In genomic region chr16:1832831-1833454, GRCh38 we compare ENCODE assay signal across 20 cellular contexts. TPM values are rescaled to one million over a fixed set of nuclear protein-coding genes. Genes with fewer than 3 reads are reported as not detected.
A peak's percentile ranks its signal among the peaks of the same experiment; 100 is the strongest.
DNase-seq lines count a peak whose midpoint lies in the region; ATAC-seq and TF ChIP-seq lines count a peak whose summit lies in the region.
"Had no signal": no experiment of that assay in that cellular context is flagged by ENCODE, and none has a peak within 500 bp of the region (broad histone marks: within the 10 kb centered on the region; RNA-seq: fewer than 3 reads in every experiment).

No MANE protein-coding gene starts in this region.

- H3K27me3 ChIP-seq in breast epithelium (no peaks in the 10 kb centered on the region), mesendoderm (ENCODE audit: insufficient read depth, low read length, poor library complexity) (no peaks in the 10 kb centered on the region)
- H3K27me3 ChIP-seq: left lung, testis had no signal

- no TSS peak for BruUV-seq in MCF 10A (replicated peaks; lab: Mats Ljungman, UMichigan)

- H2AK5ac ChIP-seq in mesendoderm (ENCODE audit: low read length): no peak overlapping the region

- no peak overlapping the region for H2BK15ac ChIP-seq in mesendoderm (replicated peaks; ENCODE audit: low read depth)

- TF ChIP-seq CTCF in MCF 10A (IDR thresholded peaks at IDR 0.05; ENCODE audit: unreplicated experiment) (no peak), breast epithelium (IDR thresholded peaks at IDR 0.05) (no peak), type B pancreatic cell (conservative IDR thresholded peaks at IDR 0.05) (no peak)

- ATAC-seq in HG02588 (IDR thresholded peaks at IDR 0.05; ENCODE audit: unreplicated experiment): no peak
- ATAC-seq in HG02852 (IDR thresholded peaks at IDR 0.05; ENCODE audit: unreplicated experiment): no peak
- ATAC-seq: left lung had no signal

- peaks cover 0 to 9% of the 10 kb centered on the region in 2 donors for H3K4me1 ChIP-seq in breast epithelium
- no peaks in the 10 kb centered on the region for H3K4me1 ChIP-seq in mesendoderm (ENCODE audit: control insufficient read depth, low read depth, low read length)

- no peaks in the 10 kb centered on the region for H3K9me3 ChIP-seq in breast epithelium
- H3K9me3 ChIP-seq: left lung, testis had no signal

- H3K36me3 ChIP-seq in breast epithelium (no peaks in the 10 kb centered on the region), mesendoderm (ENCODE audit: control insufficient read depth, insufficient read depth, low read length) (no peaks in the 10 kb centered on the region)

- H3K36me3 Mint-ChIP-seq in MCF 10A (ENCODE audit: insufficient read depth, unreplicated experiment): peaks cover 12% of the 10 kb centered on the region
- peaks cover 9% of the 10 kb centered on the region for H3K36me3 Mint-ChIP-seq in type B pancreatic cell

- POLR2A ChIA-PET in MCF 10A (lab: Yijun Ruan, JAX): interaction anchor here (1.4 to 1.6 kb wide), 3 partner anchors 29 to 322 kb away, joined by 5 to 8 read pairs (median 7); partner anchors contain the start of genes NUBP2, SPSB3 and TRAF7

- no peak overlapping the region for H3K23ac ChIP-seq in mesendoderm (ENCODE audit: low read length)

- H3K18ac ChIP-seq in mesendoderm (ENCODE audit: low read length): no peak overlapping the region

- no peak overlapping the region for H3K56ac ChIP-seq in mesendoderm (ENCODE audit: low read length)

- H3K27ac ChIP-seq in breast epithelium (no peak overlapping the region), mesendoderm (ENCODE audit: low read depth, low read length) (no peak overlapping the region)
- H3K27ac ChIP-seq: C4-2B, left lung, testis had no signal

- DNase-seq in MCF 10A (ENCODE audit: unreplicated experiment) (no peak), breast epithelium (ENCODE audit: low spot score in 2 of 2) (no peak), SHP77 (lab: John Stamatoyannopoulos, UW) (peak; percentile 25 to 33), erythroblast (lab: John Stamatoyannopoulos, UW) (peak; percentile 89 to 97), type B pancreatic cell (ENCODE audit: extremely low spot score, unreplicated experiment) (no peak), mesendoderm (no peak)
- DNase-seq: activated CD4-positive, alpha-beta T cell treated with anti-CD3 and anti-CD28 coated beads, Interleukin-2, amount 50 U/mL, for 1 hour; activated naive CD4-positive, alpha-beta T cell treated with Interleukin-2 at 50 U/mL for 16 hours; DMS 273 treated with DMSO at 0.1 percent for 48 hours; Kasumi-1; left lung; NCI-H1105; nucleus accumbens; RPMI8226; SW 1271; testis had no signal

- H2BK120ac ChIP-seq in mesendoderm (ENCODE audit: low read depth, low read length): no peak overlapping the region

- TF ChIP-seq POLR2A in breast epithelium (IDR thresholded peaks at IDR 0.05) (no peak), erythroblast (IDR thresholded peaks at IDR 0.05; ENCODE audit: low read length) (peak; percentile 68)

- no peak overlapping the region for H3K4me3 Mint-ChIP-seq in MCF 10A (ENCODE audit: unreplicated experiment)
- peak overlapping the region; percentile 68 for H3K4me3 Mint-ChIP-seq in type B pancreatic cell

- H4K5ac ChIP-seq in mesendoderm (ENCODE audit: low read length): no peak overlapping the region

- no peak overlapping the region for H3K4me2 ChIP-seq in mesendoderm (ENCODE audit: low read length)

- H3K4ac ChIP-seq in mesendoderm (ENCODE audit: low read depth, low read length): no peak overlapping the region

- WGBS in mesendoderm (ENCODE audit: extremely low coverage, insufficient coverage, low lambda C conversion rate): no CpG with 5 or more reads among the region's 9 CpGs

- peaks cover 2% of the 10 kb centered on the region for H3K79me2 ChIP-seq in mesendoderm (ENCODE audit: control insufficient read depth, insufficient read depth, low read length)

- peaks cover 5% of the 10 kb centered on the region for H3K79me1 ChIP-seq in mesendoderm (ENCODE audit: low read length)

- H3K27me3 Mint-ChIP-seq in MCF 10A (ENCODE audit: insufficient read depth, unreplicated experiment) (no peaks in the 10 kb centered on the region), type B pancreatic cell (no peaks in the 10 kb centered on the region)

- no peaks in the 10 kb centered on the region for H3K9me3 Mint-ChIP-seq in MCF 10A (ENCODE audit: unreplicated experiment)
- no peaks in the 10 kb centered on the region for H3K9me3 Mint-ChIP-seq in type B pancreatic cell

- CTCF ChIA-PET in MCF 10A (lab: Yijun Ruan, JAX): interaction anchor here (0.6 kb wide), 1 partner anchor 109 kb away, joined by 3 read pairs; no protein-coding TSS in a partner anchor

- peak overlapping the region; percentile 44 for H3K27ac Mint-ChIP-seq in MCF 10A (ENCODE audit: low read depth, unreplicated experiment)
- peak overlapping the region; percentile 54 for H3K27ac Mint-ChIP-seq in type B pancreatic cell

- intact Hi-C loops in MCF 10A (cut with micrococcal nuclease): no loop called here
- intact Hi-C loops in breast epithelium (cut with DNase I; ENCODE audit: low total_unique reads): no loop called here

- no peak overlapping the region for H2BK5ac ChIP-seq in mesendoderm (ENCODE audit: low read length)

- no peak overlapping the region for H4K8ac ChIP-seq in mesendoderm (ENCODE audit: low read depth, low read length)

- no peak overlapping the region for H3K9ac ChIP-seq in mesendoderm (ENCODE audit: low read length)

- H3K4me3 ChIP-seq in breast epithelium: no peak overlapping the region
- H3K4me3 ChIP-seq in mesendoderm (ENCODE audit: low read length): no peak overlapping the region
- H3K4me3 ChIP-seq: left lung, testis had no signal

- H3K4me1 Mint-ChIP-seq in MCF 10A (ENCODE audit: insufficient read depth, unreplicated experiment) (peaks cover 17% of the 10 kb centered on the region), type B pancreatic cell (ENCODE audit: unreplicated experiment) (peaks cover 14% of the 10 kb centered on the region)

RNA-seq across cellular contexts. Expression of gene FAHD1, which starts 5.9 kb away (rescaled TPM):
- total RNA-seq in MCF 10A (2022) (18.4 and 21.4 TPM in 2 replicates), breast epithelium (10 to 100 TPM; 27.2 to 35.4 (median 29.7) TPM), type B pancreatic cell (ENCODE audit: low replicate concordance) (33.2 and 41.1 TPM in 2 replicates)
- polyA plus RNA-seq in mesendoderm (2013, experiment 1 of 2): 19.2 TPM
- polyA plus RNA-seq in mesendoderm (2013, experiment 2 of 2): 20.0 TPM

RNA-seq across cellular contexts. Expression of gene HAGH, which starts 6.3 kb away (rescaled TPM):
- total RNA-seq in MCF 10A (2022) (44.5 and 69.8 TPM in 2 replicates), breast epithelium (100 to 1,000 TPM in 1 of 3 donors, 10 to 100 TPM in 2; 61.9 to 114 (median 74.7) TPM), type B pancreatic cell (ENCODE audit: low replicate concordance) (32.0 and 36.7 TPM in 2 replicates)
- 13.9 TPM for polyA plus RNA-seq in mesendoderm (2013, experiment 1 of 2)
- polyA plus RNA-seq in mesendoderm (2013, experiment 2 of 2): 13.2 TPM

RNA-seq across cellular contexts. Expression of gene MEIOB, which starts 39.0 kb away (rescaled TPM):
- not detected in 2 replicates for total RNA-seq in MCF 10A (2022)
- total RNA-seq in breast epithelium: not detected
- total RNA-seq in type B pancreatic cell (ENCODE audit: low replicate concordance): not detected in 2 replicates
- polyA plus RNA-seq in mesendoderm (2013, experiment 1 of 2): not detected
- polyA plus RNA-seq in mesendoderm (2013, experiment 2 of 2): 0.11 TPM
- total RNA-seq: HT1080, left lung had no signal

RNA-seq across cellular contexts. Expression of gene IGFALS, which starts 39.4 kb away (rescaled TPM):
- total RNA-seq in MCF 10A (2022): not detected in 2 replicates
- total RNA-seq in breast epithelium: under 1 TPM; 0.32 to 0.44 (median 0.33) TPM
- 0.17 and 0.59 TPM in 2 replicates for total RNA-seq in type B pancreatic cell (ENCODE audit: low replicate concordance)
- not detected for polyA plus RNA-seq in mesendoderm (2013, experiment 1 of 2)
- not detected for polyA plus RNA-seq in mesendoderm (2013, experiment 2 of 2)
- total RNA-seq: HT1080 had no signal

RNA-seq across cellular contexts. Expression of gene NUBP2, which starts 50.2 kb away (rescaled TPM):
- total RNA-seq in MCF 10A (2022) (71.3 and 73.9 TPM in 2 replicates), breast epithelium (10 to 100 TPM; 61.6 to 82.6 (median 80.3) TPM), type B pancreatic cell (ENCODE audit: low replicate concordance) (54.5 and 66.6 TPM in 2 replicates)
- polyA plus RNA-seq in mesendoderm (2013, experiment 1 of 2): 54.8 TPM
- polyA plus RNA-seq in mesendoderm (2013, experiment 2 of 2): 55.5 TPM

Comparison
In these comparisons a context has a peak if more than half of its experiments do, and no peak if none do; other contexts are left out.
1. DNase-seq: peak in SHP77 (2 of 2) and erythroblast (2 of 2); none in MCF 10A (single experiment), breast epithelium (0 of 2), type B pancreatic cell (single experiment) and mesendoderm (single experiment).